In genomic region chr6:10559492-10560150, GRCh38 we compare ENCODE assay signal across 1 cellular context.
TF ChIP-seq lines count a peak whose summit lies in the region.

No MANE protein-coding gene starts in this region.

TF ChIP-seq in endothelial cell of umbilical vein, 7 proteins besides CTCF, POLR2A, EP300 and RAD21:
- TF ChIP-seq GATA2 (IDR thresholded peaks at IDR 0.05; ENCODE audit: insufficient read depth, insufficient read length, low read depth, low read length), result no peak
- TF ChIP-seq JUN (IDR thresholded peaks at IDR 0.05; ENCODE audit: borderline replicate concordance, insufficient read depth, insufficient read length, low read depth), result no peak
- no peak for TF ChIP-seq FOS (IDR thresholded peaks at IDR 0.05; ENCODE audit: borderline replicate concordance, insufficient read depth, low read length)
- TF ChIP-seq MAX (IDR thresholded peaks at IDR 0.05; ENCODE audit: insufficient read depth, insufficient read length), result no peak
